Comparison of ENCODE assay signal across 17 cellular contexts in the genomic region with DNA sequence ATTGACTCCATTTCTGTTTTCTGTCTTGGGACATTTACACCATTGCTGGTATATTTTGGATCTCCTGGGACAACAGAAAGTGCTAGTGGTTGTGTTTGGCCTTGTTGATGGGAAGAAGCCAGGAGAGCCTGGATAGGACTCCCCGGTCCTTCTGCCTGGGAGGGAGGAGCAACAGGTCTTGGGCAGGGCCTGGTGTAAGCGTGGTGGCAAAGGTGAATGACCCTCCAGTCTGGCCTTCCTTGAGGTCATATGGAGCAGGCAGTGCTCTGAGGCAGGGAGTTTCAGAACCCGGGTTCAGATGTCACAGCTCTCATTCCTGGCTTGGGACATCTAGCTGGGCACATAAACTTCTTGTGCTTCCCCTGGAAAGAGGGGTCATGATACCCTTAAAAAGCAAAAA. TPM values are rescaled to one million over a fixed set of nuclear protein-coding genes. Genes with fewer than 3 reads are reported as not detected.
DNase-seq lines count a peak whose midpoint lies in the region; ATAC-seq, FAIRE-seq and TF ChIP-seq lines count a peak whose summit lies in the region.
"Had no signal": no experiment of that assay in that cellular context is flagged by ENCODE, and none has a peak within 500 bp of the region (broad histone marks: within the 10 kb centered on the region; RNA-seq: fewer than 3 reads in every experiment).

No MANE protein-coding gene starts in this region.

- no peak for DNase-seq in heart right ventricle
- DNase-seq in left cardiac atrium, result no peak
- DNase-seq in activated T-helper 2 cell treated with anti-CD3 and anti-CD28 coated beads, Interferon-gamma antibody, Interleukin-2, Interleukin-4, amounts not matched to agents 10 μg/mL and 5 μg/mL and 100 μg/mL, durations not matched to agents 14 hours and 24 hours and 36 hours (ENCODE audit: low spot score), result no peak
- no peak for DNase-seq in naive B cell
- DNase-seq in uterus, result no peak
- DNase-seq in kidney tubule cell (ENCODE audit: low spot score), result no peak
- no peak for DNase-seq in frontal cortex (ENCODE audit: low spot score in 2 of 2)
- DNase-seq in GF-D8 (lab: John Stamatoyannopoulos, UW), result no peak
- DNase-seq: activated CD4-positive, alpha-beta T cell treated with anti-CD3 and anti-CD28 coated beads for 48 hours; BE2C; EL; SK-N-SH; stimulated activated CD4-positive, alpha-beta T cell treated with anti-CD3 and anti-CD28 coated beads, Interleukin-4, amount 100 ng/mL, for 24 hours; stimulated activated naive CD4-positive, alpha-beta T cell treated with Interleukin-2 at 50 U/mL for 16 hours had no signal

- peaks cover 50% of the 10 kb centered on the region for H3K36me3 Mint-ChIP-seq in activated T-helper 2 cell treated with anti-CD3 and anti-CD28 coated beads, Interferon-gamma antibody, Interleukin-2, Interleukin-4, amounts not matched to agents 10 μg/mL and 5 μg/mL and 100 μg/mL, durations not matched to agents 14 hours and 24 hours and 36 hours (ENCODE audit: low read depth)
- no peaks in the 10 kb centered on the region for H3K36me3 Mint-ChIP-seq in naive B cell

- no peaks in the 10 kb centered on the region for H3K9me3 ChIP-seq in heart right ventricle
- H3K9me3 ChIP-seq in uterus, result no peaks in the 10 kb centered on the region
- H3K9me3 ChIP-seq: adrenal gland, BE2C, colonic mucosa, SK-N-SH had no signal

- no peaks in the 10 kb centered on the region for H3K27me3 Mint-ChIP-seq in activated T-helper 2 cell treated with anti-CD3 and anti-CD28 coated beads, Interferon-gamma antibody, Interleukin-2, Interleukin-4, amounts not matched to agents 10 μg/mL and 5 μg/mL and 100 μg/mL, durations not matched to agents 14 hours and 24 hours and 36 hours (ENCODE audit: low read depth)
- no peaks in the 10 kb centered on the region for H3K27me3 Mint-ChIP-seq in naive B cell

- ATAC-seq in heart right ventricle (no peak), left cardiac atrium (no peak), naive B cell (ENCODE audit: low read depth in 2 of 2) (no peak)

- TF ChIP-seq CTCF in heart right ventricle (IDR thresholded peaks at IDR 0.05) (no peak), uterus (IDR thresholded peaks at IDR 0.05) (no peak)

- H3K27ac ChIP-seq in heart right ventricle (peak overlapping the region in 6 of 10 donors; percentile 4 to 55 (median 29)), uterus (peak overlapping the region; percentile 80 to 91)
- H3K27ac ChIP-seq: adrenal gland had no signal

- H3K27ac Mint-ChIP-seq in activated T-helper 2 cell treated with anti-CD3 and anti-CD28 coated beads, Interferon-gamma antibody, Interleukin-2, Interleukin-4, amounts not matched to agents 10 μg/mL and 5 μg/mL and 100 μg/mL, durations not matched to agents 14 hours and 24 hours and 36 hours, result peak overlapping the region; percentile 70
- H3K27ac Mint-ChIP-seq in naive B cell, result peak overlapping the region in 5 of 6 donors; percentile 54 to 95 (median 78)

- FAIRE-seq in frontal cortex (lab: Jason Lieb, UNC), result no peak
- FAIRE-seq: H1 had no signal

- H3K4me1 ChIP-seq in heart right ventricle (peaks cover 24 to 83% (median 75%) of the 10 kb centered on the region in 9 donors), uterus (peaks cover 13 to 39% of the 10 kb centered on the region in 2 donors)

- H3K4me1 Mint-ChIP-seq in activated T-helper 2 cell treated with anti-CD3 and anti-CD28 coated beads, Interferon-gamma antibody, Interleukin-2, Interleukin-4, amounts not matched to agents 10 μg/mL and 5 μg/mL and 100 μg/mL, durations not matched to agents 14 hours and 24 hours and 36 hours (ENCODE audit: low read depth), result peaks cover 18% of the 10 kb centered on the region
- peaks cover 48 to 56% (median 50%) of the 10 kb centered on the region in 3 donors for H3K4me1 Mint-ChIP-seq in naive B cell

- TF ChIP-seq POLR2A in uterus (IDR thresholded peaks at IDR 0.05), result no peak

- no peaks in the 10 kb centered on the region for H3K9me3 Mint-ChIP-seq in activated T-helper 2 cell treated with anti-CD3 and anti-CD28 coated beads, Interferon-gamma antibody, Interleukin-2, Interleukin-4, amounts not matched to agents 10 μg/mL and 5 μg/mL and 100 μg/mL, durations not matched to agents 14 hours and 24 hours and 36 hours
- H3K9me3 Mint-ChIP-seq in naive B cell, result no peaks in the 10 kb centered on the region

- no peak overlapping the region for H3K4me3 Mint-ChIP-seq in activated T-helper 2 cell treated with anti-CD3 and anti-CD28 coated beads, Interferon-gamma antibody, Interleukin-2, Interleukin-4, amounts not matched to agents 10 μg/mL and 5 μg/mL and 100 μg/mL, durations not matched to agents 14 hours and 24 hours and 36 hours (ENCODE audit: low read depth)
- peak overlapping the region in 1 of 8 donors; percentile 36 for H3K4me3 Mint-ChIP-seq in naive B cell

- H3K36me3 ChIP-seq in heart right ventricle (peaks cover 0 to 41% (median 3%) of the 10 kb centered on the region in 9 donors), uterus (no peaks in the 10 kb centered on the region)
- H3K36me3 ChIP-seq: colonic mucosa had no signal

- intact Hi-C loops in heart right ventricle (cut with DNase I) (loop anchor here in 6 of 10 donors (5.0 to 10.0 kb wide), 4 partner anchors 140 to 230 kb away; no protein-coding TSS in a partner anchor), left cardiac atrium (cut with DNase I) (loop anchor here in 1 of 2 donors (5.0 kb wide), 1 partner anchor 140 kb away; no protein-coding TSS in a partner anchor), uterus (cut with DNase I; ENCODE audit: low total_unique reads) (loop anchor here (10.0 kb wide), 1 partner anchor 228 kb away; no protein-coding TSS in a partner anchor)
- intact Hi-C loops in activated T-helper 2 cell treated with anti-CD3 and anti-CD28 coated beads, Interferon-gamma antibody, Interleukin-2, Interleukin-4, amounts not matched to agents 10 μg/mL and 5 μg/mL and 100 μg/mL, durations not matched to agents 14 hours and 24 hours and 36 hours (cut with micrococcal nuclease), result no loop called here

- no peaks in the 10 kb centered on the region for H3K27me3 ChIP-seq in heart right ventricle
- H3K27me3 ChIP-seq in uterus, result no peaks in the 10 kb centered on the region
- H3K27me3 ChIP-seq: adrenal gland, BE2C, colonic mucosa had no signal

- no peak overlapping the region for H3K4me3 ChIP-seq in heart right ventricle
- no peak overlapping the region for H3K4me3 ChIP-seq in uterus
- H3K4me3 ChIP-seq: adrenal gland, colonic mucosa had no signal

- WGBS in heart right ventricle, 2 donors, result 86 to 87% methylated on average over 3 of the region's 3 CpGs

RNA-seq across cellular contexts. Expression of gene RBM44, which starts 56.0 kb away (rescaled TPM):
- total RNA-seq in heart right ventricle, result under 1 TPM; 0.19 to 0.83 (median 0.32) TPM
- under 1 TPM; 0.13 to 0.80 TPM for polyA plus RNA-seq in heart right ventricle
- under 1 TPM; 0.38 to 0.47 TPM for total RNA-seq in left cardiac atrium
- 0.92 and 1.0 TPM in 2 replicates for total RNA-seq in activated T-helper 2 cell treated with anti-CD3 and anti-CD28 coated beads, Interferon-gamma antibody, Interleukin-2, Interleukin-4, amounts not matched to agents 10 μg/mL and 5 μg/mL and 100 μg/mL, durations not matched to agents 14 hours and 24 hours and 36 hours
- polyA plus RNA-seq in naive B cell (ENCODE audit: low read depth in 6 of 6), result under 1 TPM in 2 of 6 donors, not detected in 4; 0.17 to 0.24 TPM
- total RNA-seq in uterus, result 1 to 10 TPM in 3 of 4 donors, under 1 TPM in 1; under 0.01 to 3.6 (median 1.8) TPM
- total RNA-seq in frontal cortex, result 5.3 TPM
